In genomic region chr2:21501344-21502027, GRCh38 we compare ENCODE assay signal across 23 cellular contexts.
DNase-seq lines count a peak whose midpoint lies in the region; ATAC-seq and TF ChIP-seq lines count a peak whose summit lies in the region.
"Had no signal": no experiment of that assay in that cellular context is flagged by ENCODE, and none has a peak within 500 bp of the region (broad histone marks: within the 10 kb centered on the region; RNA-seq: fewer than 3 reads in every experiment).

No MANE protein-coding gene starts in this region.

- no peaks in the 10 kb centered on the region for H3K27me3 ChIP-seq in IMR-90 (ENCODE audit: control insufficient read depth, insufficient read depth, low read length)
- no peaks in the 10 kb centered on the region for H3K27me3 ChIP-seq in rectal smooth muscle tissue (ENCODE audit: control insufficient read depth, insufficient read depth, low read length)
- no peaks in the 10 kb centered on the region for H3K27me3 ChIP-seq in osteoblast (ENCODE audit: insufficient read depth, low read length)
- H3K27me3 ChIP-seq in Karpas-422 (ENCODE audit: low read length) = no peaks in the 10 kb centered on the region
- H3K27me3 ChIP-seq: adrenal gland, body of pancreas had no signal

- CTCF ChIA-PET in IMR-90 (lab: Yijun Ruan, JAX) = no interaction called here

- no peak overlapping the region for H2BK5ac ChIP-seq in IMR-90 (ENCODE audit: low read depth, low read length, poor library complexity, severe bottlenecking)

- no peak overlapping the region for H2BK15ac ChIP-seq in IMR-90 (ENCODE audit: low read depth, low read length)

- no peak overlapping the region for H2BK20ac ChIP-seq in IMR-90 (ENCODE audit: low read depth, low read length)

- no peak overlapping the region; the same call in 1 of the 2 replicates for H4K91ac ChIP-seq in IMR-90 (ENCODE audit: insufficient read depth, low read depth, low read length)

- H3K27me3 Mint-ChIP-seq in HFFc6 (ENCODE audit: insufficient read depth) = peaks cover 2% of the 10 kb centered on the region; the same call in 1 of the 2 replicates
- H3K27me3 Mint-ChIP-seq: activated naive CD4-positive, alpha-beta T cell treated with anti-CD3 and anti-CD28 coated beads, Interleukin-2, amount 10 ng/mL, durations not matched to agents 7 days and 5 days; dendritic cell treated with granulocyte-macrophage colony-stimulating factor and Interleukin-4, amounts not matched to agents 40 ng/mL and 50 ng/mL, for 4 days; stimulated activated memory B cell treated with anti-CD40 and anti-IgM and Interleukin-4, amounts not matched to agents 10 μg/mL and 1 μg/mL and 100 μg/mL, for 72 hours had no signal

- peaks cover 7% of the 10 kb centered on the region; the same call in 1 of the 2 replicates for H3K36me3 Mint-ChIP-seq in HFFc6 (ENCODE audit: low read depth)
- H3K36me3 Mint-ChIP-seq: activated naive CD4-positive, alpha-beta T cell treated with anti-CD3 and anti-CD28 coated beads, Interleukin-2, amount 10 ng/mL, durations not matched to agents 7 days and 5 days; stimulated activated memory B cell treated with anti-CD40 and anti-IgM and Interleukin-4, amounts not matched to agents 10 μg/mL and 1 μg/mL and 100 μg/mL, for 72 hours had no signal

- no peaks in the 10 kb centered on the region for H3K9me1 ChIP-seq in IMR-90 (ENCODE audit: insufficient read depth, low read length)

- peak; percentile 3 for DNase-seq in Ammon's horn (ENCODE audit: low spot score)
- no peak for DNase-seq in IMR-90
- peak; percentile 10 for DNase-seq in iPS-NIHi7 (ENCODE audit: extremely low spot score)
- DNase-seq in HFFc6 = no peak
- DNase-seq in osteoblast (ENCODE audit: insufficient read length, low spot score, missing footprints) = no peak
- DNase-seq in Karpas-422 = no peak
- DNase-seq: activated CD8-positive, alpha-beta T cell treated with anti-CD3 and anti-CD28 coated beads, Interleukin-2, amount 10 ng/mL, durations not matched to agents 7 days and 5 days; activated naive CD4-positive, alpha-beta T cell treated with anti-CD3 and anti-CD28 coated beads, Interleukin-2, amount 10 ng/mL, durations not matched to agents 7 days and 5 days; adrenal gland; body of pancreas; DMS79; glutamatergic neuron; NCI-H1694; NCI-H2171 treated with DMSO at 0.1 percent for 48 hours; Right ventricle myocardium superior had no signal

- TF ChIP-seq RAD21 in IMR-90 (IDR thresholded peaks at IDR 0.05; ENCODE audit: low read length) = no peak

- no peak overlapping the region for H2AK9ac ChIP-seq in IMR-90 (replicated peaks; ENCODE audit: low read depth, low read length, poor library complexity)

- H3K27ac Mint-ChIP-seq in HFFc6 = no peak overlapping the region
- H3K27ac Mint-ChIP-seq: activated CD8-positive, alpha-beta T cell treated with anti-CD3 and anti-CD28 coated beads, Interleukin-2, amount 10 ng/mL, durations not matched to agents 7 days and 5 days; activated naive CD4-positive, alpha-beta T cell treated with anti-CD3 and anti-CD28 coated beads, Interleukin-2, amount 10 ng/mL, durations not matched to agents 7 days and 5 days; dendritic cell treated with granulocyte-macrophage colony-stimulating factor and Interleukin-4, amounts not matched to agents 40 ng/mL and 50 ng/mL, for 4 days; progenitor cell of endocrine pancreas; stimulated activated memory B cell treated with anti-CD40 and anti-IgM and Interleukin-4, amounts not matched to agents 10 μg/mL and 1 μg/mL and 100 μg/mL, for 72 hours; T-helper 1 cell treated with Interleukin-12 subunit alpha and Interleukin-12 subunit beta and Interleukin-4 antibody, amounts not matched to agents 30 μg/mL and 1 μg/mL, for 36 hours had no signal

- H3K79me2 ChIP-seq in osteoblast (ENCODE audit: insufficient read depth, low read length) (no peaks in the 10 kb centered on the region), Karpas-422 (ENCODE audit: low read length) (no peaks in the 10 kb centered on the region)

- no peak overlapping the region for H3K23ac ChIP-seq in IMR-90 (ENCODE audit: low read depth, low read length)

- no peaks in the 10 kb centered on the region for H3K4me1 Mint-ChIP-seq in HFFc6 (ENCODE audit: low read depth)
- H3K4me1 Mint-ChIP-seq: activated naive CD4-positive, alpha-beta T cell treated with anti-CD3 and anti-CD28 coated beads, Interleukin-2, amount 10 ng/mL, durations not matched to agents 7 days and 5 days; stimulated activated memory B cell treated with anti-CD40 and anti-IgM and Interleukin-4, amounts not matched to agents 10 μg/mL and 1 μg/mL and 100 μg/mL, for 72 hours had no signal

- H3K4ac ChIP-seq in IMR-90 (ENCODE audit: low read depth, low read length) = no peak overlapping the region; the same call in 1 of the 2 replicates

- no peak overlapping the region for H2AK5ac ChIP-seq in IMR-90 (ENCODE audit: low read depth, low read length)

- H3K27ac ChIP-seq in IMR-90 (ENCODE audit: insufficient read depth, low read length) (no peak overlapping the region), rectal smooth muscle tissue (ENCODE audit: low read depth, low read length) (peak overlapping the region; percentile 38), osteoblast (ENCODE audit: low read depth, low read length) (no peak overlapping the region), Karpas-422 (ENCODE audit: low read length) (no peak overlapping the region)
- H3K27ac ChIP-seq: adrenal gland, body of pancreas had no signal

- no peak for ATAC-seq in IMR-90 (ENCODE audit: low read depth)
- ATAC-seq: activated CD8-positive, alpha-beta T cell treated with anti-CD3 and anti-CD28 coated beads, Interleukin-2, amount 10 ng/mL, durations not matched to agents 7 days and 5 days; body of pancreas; HCT116; left lobe of liver; SK-N-SH treated with all-trans-retinoic acid at 6 μM for 48 hours; stimulated activated memory B cell treated with anti-CD40 and anti-IgM and Interleukin-4, amounts not matched to agents 10 μg/mL and 1 μg/mL and 100 μg/mL, for 72 hours had no signal

- H2AFZ ChIP-seq in IMR-90 (replicated peaks; ENCODE audit: low read length, poor library complexity) = no peak overlapping the region
- no peak overlapping the region for H2AFZ ChIP-seq in osteoblast (ENCODE audit: low read length)
- no peak overlapping the region for H2AFZ ChIP-seq in Karpas-422 (ENCODE audit: low read length)

- no peaks in the 10 kb centered on the region for H3K9me2 ChIP-seq in Karpas-422 (replicated peaks; ENCODE audit: insufficient read depth, low read length)

- peaks cover 57% of the 10 kb centered on the region for H3K9me3 Mint-ChIP-seq in HFFc6

- intact Hi-C loops in IMR-90 (cut with micrococcal nuclease) = no loop called here

- no peak overlapping the region for H3K18ac ChIP-seq in IMR-90 (ENCODE audit: low read depth, low read length)

- H3K4me1 ChIP-seq in IMR-90 (ENCODE audit: control insufficient read depth, insufficient read depth, low read length) = no peaks in the 10 kb centered on the region
- H3K4me1 ChIP-seq in rectal smooth muscle tissue (ENCODE audit: control insufficient read depth, insufficient read depth, low read length) = peaks cover 6% of the 10 kb centered on the region
- H3K4me1 ChIP-seq in osteoblast (ENCODE audit: insufficient read depth, low read length) = no peaks in the 10 kb centered on the region
- no peaks in the 10 kb centered on the region for H3K4me1 ChIP-seq in Karpas-422 (ENCODE audit: low read length)
- H3K4me1 ChIP-seq: adrenal gland, body of pancreas had no signal

- no peaks in the 10 kb centered on the region for H3K79me1 ChIP-seq in IMR-90 (ENCODE audit: low read depth in 1 of 2, low read length in 2 of 2)

- no peak overlapping the region for H4K8ac ChIP-seq in IMR-90 (ENCODE audit: low read depth in 2 of 2, low read length in 2 of 2)

- WGBS in IMR-90 (ENCODE audit: extremely low coverage in 2 of 2, insufficient read length in 1 of 2), 2 experiments = no CpG with 5 or more reads among the region's 5 CpGs

- no peak overlapping the region for H3K56ac ChIP-seq in IMR-90 (ENCODE audit: extremely low read depth, insufficient read depth, low read length)

- H3K4me2 ChIP-seq in IMR-90 (ENCODE audit: low read depth, low read length) (no peak overlapping the region), osteoblast (ENCODE audit: insufficient read depth, low read length) (no peak overlapping the region), Karpas-422 (ENCODE audit: low read depth, low read length, poor library complexity, severe bottlenecking) (no peak overlapping the region)

- H3K14ac ChIP-seq in IMR-90 (replicated peaks; ENCODE audit: low read depth, low read length) = no peak overlapping the region

- H4K20me1 ChIP-seq in IMR-90 (ENCODE audit: insufficient read depth, low read length) (no peaks in the 10 kb centered on the region), osteoblast (ENCODE audit: insufficient read depth, low read length) (no peaks in the 10 kb centered on the region), Karpas-422 (ENCODE audit: insufficient read depth, low read depth, low read length) (no peaks in the 10 kb centered on the region)

- H3K4me3 ChIP-seq in IMR-90 (ENCODE audit: insufficient read depth, low read depth, low read length) (no peak overlapping the region), rectal smooth muscle tissue (ENCODE audit: low read length) (no peak overlapping the region), osteoblast (ENCODE audit: insufficient read depth, low read length) (no peak overlapping the region), Karpas-422 (ENCODE audit: low read length) (no peak overlapping the region)
- H3K4me3 ChIP-seq: adrenal gland, body of pancreas had no signal

- no peak for TF ChIP-seq CTCF in IMR-90 (conservative IDR thresholded peaks at IDR 0.05; ENCODE audit: low read depth, low read length)
- no peak for TF ChIP-seq CTCF in HFFc6 (IDR thresholded peaks at IDR 0.05)
- no peak for TF ChIP-seq CTCF in osteoblast (IDR thresholded peaks at IDR 0.05; ENCODE audit: extremely low read depth, low read depth, low read length)

- POLR2A ChIA-PET in IMR-90 (lab: Charles Lee; ENCODE audit: unreplicated experiment) = interaction anchor here (0.6 kb wide), 1 partner anchor 33 kb away, joined by 3 read pairs; no protein-coding TSS in a partner anchor

- H3K9ac ChIP-seq in IMR-90 (ENCODE audit: low read depth, low read length) = no peak overlapping the region
- H3K9ac ChIP-seq in rectal smooth muscle tissue (ENCODE audit: low read length) = no peak overlapping the region
- no peak overlapping the region for H3K9ac ChIP-seq in Karpas-422 (ENCODE audit: low read length)

- H3K9me3 ChIP-seq in IMR-90 (ENCODE audit: control insufficient read depth, insufficient read depth, low read length) = no peaks in the 10 kb centered on the region
- H3K9me3 ChIP-seq in osteoblast (ENCODE audit: low read depth, low read length) = no peaks in the 10 kb centered on the region
- no peaks in the 10 kb centered on the region for H3K9me3 ChIP-seq in Karpas-422 (ENCODE audit: low read length)
- H3K9me3 ChIP-seq: adrenal gland, body of pancreas had no signal

- no peak for TF ChIP-seq POLR2A in IMR-90 (IDR thresholded peaks at IDR 0.05; ENCODE audit: low read depth, low read length)

- H2BK120ac ChIP-seq in IMR-90 (ENCODE audit: low read depth, low read length) = peak overlapping the region; percentile 37

- dilution Hi-C loops in IMR-90 (cut with HindIII; ENCODE audit: low sequenced_read_pairs, unreplicated experiment) = no loop called here

- H3K4me3 Mint-ChIP-seq in HFFc6 = no peak overlapping the region
- H3K4me3 Mint-ChIP-seq: activated CD8-positive, alpha-beta T cell treated with anti-CD3 and anti-CD28 coated beads, Interleukin-2, amount 10 ng/mL, durations not matched to agents 7 days and 5 days; activated naive CD4-positive, alpha-beta T cell treated with anti-CD3 and anti-CD28 coated beads, Interleukin-2, amount 10 ng/mL, durations not matched to agents 7 days and 5 days; dendritic cell treated with granulocyte-macrophage colony-stimulating factor and Interleukin-4, amounts not matched to agents 40 ng/mL and 50 ng/mL, for 4 days; stimulated activated memory B cell treated with anti-CD40 and anti-IgM and Interleukin-4, amounts not matched to agents 10 μg/mL and 1 μg/mL and 100 μg/mL, for 72 hours; T-helper 1 cell treated with Interleukin-12 subunit alpha and Interleukin-12 subunit beta and Interleukin-4 antibody, amounts not matched to agents 30 μg/mL and 1 μg/mL, for 36 hours had no signal

- H4K5ac ChIP-seq in IMR-90 (ENCODE audit: low read depth, low read length) = no peak overlapping the region

- in situ Hi-C loops in IMR-90 (cut with MboI; ENCODE audit: low sequenced_read_pairs) = no loop called here

- no peaks in the 10 kb centered on the region for H3K36me3 ChIP-seq in IMR-90 (ENCODE audit: control insufficient read depth, insufficient read depth, low read length)
- H3K36me3 ChIP-seq in rectal smooth muscle tissue (ENCODE audit: control insufficient read depth, insufficient read depth, low read length) = no peaks in the 10 kb centered on the region
- no peaks in the 10 kb centered on the region for H3K36me3 ChIP-seq in osteoblast (ENCODE audit: insufficient read depth, low read length)
- H3K36me3 ChIP-seq in Karpas-422 (ENCODE audit: insufficient read depth, low read length) = no peaks in the 10 kb centered on the region
- H3K36me3 ChIP-seq: adrenal gland had no signal

- BruUV-seq in IMR-90 (replicated peaks; lab: Mats Ljungman, UMichigan) = no TSS peak

Comparison
In these comparisons a context has a peak if more than half of its experiments do, and no peak if none do; other contexts are left out.
1. DNase-seq: peak in Ammon's horn (single experiment) and iPS-NIHi7 (single experiment); none in IMR-90 (single experiment), HFFc6 (single experiment), osteoblast (single experiment) and Karpas-422 (single experiment).